In the genomic region with DNA sequence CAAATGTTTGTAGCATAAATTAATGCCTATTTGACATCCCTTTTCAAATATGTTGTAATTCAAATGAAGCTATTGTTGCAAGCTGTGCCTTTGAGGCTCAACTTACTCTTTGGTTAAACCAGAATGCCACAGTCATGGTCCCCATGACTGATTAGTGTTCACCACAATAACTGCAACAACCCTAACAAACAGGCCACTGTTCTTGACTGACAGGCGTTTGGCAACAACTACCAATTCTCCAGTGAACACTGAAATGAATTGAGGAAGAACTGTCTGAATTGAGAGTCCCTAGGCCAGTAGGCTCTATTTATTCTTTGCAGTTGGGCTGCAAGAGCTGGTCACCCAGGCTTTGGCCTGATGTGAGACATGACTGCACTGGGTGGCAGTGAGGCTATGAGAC, we compare ENCODE assay signal across 1 cellular context.
TF ChIP-seq lines count a peak whose summit lies in the region.

No MANE protein-coding gene starts in this region.

TF ChIP-seq in K562, 482 proteins besides CTCF, POLR2A, EP300 and RAD21 (continues in another document):
- TF ChIP-seq, protein P1, sequence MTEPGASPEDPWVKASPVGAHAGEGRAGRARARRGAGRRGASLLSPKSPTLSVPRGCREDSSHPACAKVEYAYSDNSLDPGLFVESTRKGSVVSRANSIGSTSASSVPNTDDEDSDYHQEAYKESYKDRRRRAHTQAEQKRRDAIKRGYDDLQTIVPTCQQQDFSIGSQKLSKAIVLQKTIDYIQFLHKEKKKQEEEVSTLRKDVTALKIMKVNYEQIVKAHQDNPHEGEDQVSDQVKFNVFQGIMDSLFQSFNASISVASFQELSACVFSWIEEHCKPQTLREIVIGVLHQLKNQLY (CRISPR knock-in tag; conservative IDR thresholded peaks at IDR 0.05): no peak
- TF ChIP-seq, protein P2, sequence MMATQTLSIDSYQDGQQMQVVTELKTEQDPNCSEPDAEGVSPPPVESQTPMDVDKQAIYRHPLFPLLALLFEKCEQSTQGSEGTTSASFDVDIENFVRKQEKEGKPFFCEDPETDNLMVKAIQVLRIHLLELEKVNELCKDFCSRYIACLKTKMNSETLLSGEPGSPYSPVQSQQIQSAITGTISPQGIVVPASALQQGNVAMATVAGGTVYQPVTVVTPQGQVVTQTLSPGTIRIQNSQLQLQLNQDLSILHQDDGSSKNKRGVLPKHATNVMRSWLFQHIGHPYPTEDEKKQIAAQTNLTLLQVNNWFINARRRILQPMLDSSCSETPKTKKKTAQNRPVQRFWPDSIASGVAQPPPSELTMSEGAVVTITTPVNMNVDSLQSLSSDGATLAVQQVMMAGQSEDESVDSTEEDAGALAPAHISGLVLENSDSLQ (IDR thresholded peaks at IDR 0.05): peak; percentile 96
- TF ChIP-seq NFE2 (IDR thresholded peaks at IDR 0.05; ENCODE audit: low read depth) (0 out of 2 replicates have a peak, but pooled peaks have one; percentile 30), MTA3 (IDR thresholded peaks at IDR 0.05; ENCODE audit: borderline replicate concordance) (no peak), FUS (optimal IDR thresholded peaks at IDR 0.05; ENCODE audit: low read depth, low read length) (no peak), TOE1 (IDR thresholded peaks at IDR 0.05; ENCODE audit: borderline replicate concordance) (no peak), TOE1 (CRISPR knock-in tag; IDR thresholded peaks at IDR 0.05; ENCODE audit: borderline replicate concordance, low read depth) (no peak), NR2C1 (IDR thresholded peaks at IDR 0.05) (no peak), NR2C1 (tag; IDR thresholded peaks at IDR 0.05) (no peak), ZFP36 (IDR thresholded peaks at IDR 0.05; ENCODE audit: low read depth, low read length, partially characterized antibody) (no peak), RBM15 (IDR thresholded peaks at IDR 0.05; ENCODE audit: insufficient read depth, low read length) (no peak), ZNF696 (CRISPR knock-in tag; conservative IDR thresholded peaks at IDR 0.05) (no peak), NFATC3 (IDR thresholded peaks at IDR 0.05) (no peak), MYBL2 (IDR thresholded peaks at IDR 0.05; ENCODE audit: low read depth) (no peak), MYBL2 (CRISPR knock-in tag; IDR thresholded peaks at IDR 0.05; ENCODE audit: borderline replicate concordance) (no peak), SMC3 (conservative IDR thresholded peaks at IDR 0.05; ENCODE audit: insufficient read depth, low read depth, low read length) (no peak), CEBPB (tag; IDR thresholded peaks at IDR 0.05) (peak; percentile 71), NCOA1 (IDR thresholded peaks at IDR 0.05; ENCODE audit: low read depth) (no peak), MEF2A (IDR thresholded peaks at IDR 0.05; ENCODE audit: control insufficient read depth, low read depth, low read length) (no peak), MEIS2 (IDR thresholded peaks at IDR 0.05; ENCODE audit: partially characterized antibody) (peak; percentile 77), ZNF766 (CRISPR knock-in tag; conservative IDR thresholded peaks at IDR 0.05) (no peak), CBX8 (IDR thresholded peaks at IDR 0.05; ENCODE audit: borderline replicate concordance, extremely low read depth, low read depth, low read length, poor library complexity, severe bottlenecking) (no peak), HDAC3 (IDR thresholded peaks at IDR 0.05; ENCODE audit: borderline replicate concordance, partially characterized antibody) (no peak), EHMT2 (IDR thresholded peaks at IDR 0.05) (0 out of 2 replicates have a peak, but pooled peaks have one; percentile 9)
- TF ChIP-seq, protein P3, sequence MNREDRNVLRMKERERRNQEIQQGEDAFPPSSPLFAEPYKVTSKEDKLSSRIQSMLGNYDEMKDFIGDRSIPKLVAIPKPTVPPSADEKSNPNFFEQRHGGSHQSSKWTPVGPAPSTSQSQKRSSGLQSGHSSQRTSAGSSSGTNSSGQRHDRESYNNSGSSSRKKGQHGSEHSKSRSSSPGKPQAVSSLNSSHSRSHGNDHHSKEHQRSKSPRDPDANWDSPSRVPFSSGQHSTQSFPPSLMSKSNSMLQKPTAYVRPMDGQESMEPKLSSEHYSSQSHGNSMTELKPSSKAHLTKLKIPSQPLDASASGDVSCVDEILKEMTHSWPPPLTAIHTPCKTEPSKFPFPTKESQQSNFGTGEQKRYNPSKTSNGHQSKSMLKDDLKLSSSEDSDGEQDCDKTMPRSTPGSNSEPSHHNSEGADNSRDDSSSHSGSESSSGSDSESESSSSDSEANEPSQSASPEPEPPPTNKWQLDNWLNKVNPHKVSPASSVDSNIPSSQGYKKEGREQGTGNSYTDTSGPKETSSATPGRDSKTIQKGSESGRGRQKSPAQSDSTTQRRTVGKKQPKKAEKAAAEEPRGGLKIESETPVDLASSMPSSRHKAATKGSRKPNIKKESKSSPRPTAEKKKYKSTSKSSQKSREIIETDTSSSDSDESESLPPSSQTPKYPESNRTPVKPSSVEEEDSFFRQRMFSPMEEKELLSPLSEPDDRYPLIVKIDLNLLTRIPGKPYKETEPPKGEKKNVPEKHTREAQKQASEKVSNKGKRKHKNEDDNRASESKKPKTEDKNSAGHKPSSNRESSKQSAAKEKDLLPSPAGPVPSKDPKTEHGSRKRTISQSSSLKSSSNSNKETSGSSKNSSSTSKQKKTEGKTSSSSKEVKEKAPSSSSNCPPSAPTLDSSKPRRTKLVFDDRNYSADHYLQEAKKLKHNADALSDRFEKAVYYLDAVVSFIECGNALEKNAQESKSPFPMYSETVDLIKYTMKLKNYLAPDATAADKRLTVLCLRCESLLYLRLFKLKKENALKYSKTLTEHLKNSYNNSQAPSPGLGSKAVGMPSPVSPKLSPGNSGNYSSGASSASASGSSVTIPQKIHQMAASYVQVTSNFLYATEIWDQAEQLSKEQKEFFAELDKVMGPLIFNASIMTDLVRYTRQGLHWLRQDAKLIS (CRISPR knock-in tag; IDR thresholded peaks at IDR 0.05): no peak
- TF ChIP-seq, protein P4, sequence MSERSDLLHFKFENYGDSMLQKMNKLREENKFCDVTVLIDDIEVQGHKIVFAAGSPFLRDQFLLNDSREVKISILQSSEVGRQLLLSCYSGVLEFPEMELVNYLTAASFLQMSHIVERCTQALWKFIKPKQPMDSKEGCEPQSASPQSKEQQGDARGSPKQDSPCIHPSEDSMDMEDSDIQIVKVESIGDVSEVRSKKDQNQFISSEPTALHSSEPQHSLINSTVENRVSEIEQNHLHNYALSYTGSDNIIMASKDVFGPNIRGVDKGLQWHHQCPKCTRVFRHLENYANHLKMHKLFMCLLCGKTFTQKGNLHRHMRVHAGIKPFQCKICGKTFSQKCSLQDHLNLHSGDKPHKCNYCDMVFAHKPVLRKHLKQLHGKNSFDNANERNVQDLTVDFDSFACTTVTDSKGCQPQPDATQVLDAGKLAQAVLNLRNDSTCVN (CRISPR knock-in tag; IDR thresholded peaks at IDR 0.05): no peak
- TF ChIP-seq, protein P5, sequence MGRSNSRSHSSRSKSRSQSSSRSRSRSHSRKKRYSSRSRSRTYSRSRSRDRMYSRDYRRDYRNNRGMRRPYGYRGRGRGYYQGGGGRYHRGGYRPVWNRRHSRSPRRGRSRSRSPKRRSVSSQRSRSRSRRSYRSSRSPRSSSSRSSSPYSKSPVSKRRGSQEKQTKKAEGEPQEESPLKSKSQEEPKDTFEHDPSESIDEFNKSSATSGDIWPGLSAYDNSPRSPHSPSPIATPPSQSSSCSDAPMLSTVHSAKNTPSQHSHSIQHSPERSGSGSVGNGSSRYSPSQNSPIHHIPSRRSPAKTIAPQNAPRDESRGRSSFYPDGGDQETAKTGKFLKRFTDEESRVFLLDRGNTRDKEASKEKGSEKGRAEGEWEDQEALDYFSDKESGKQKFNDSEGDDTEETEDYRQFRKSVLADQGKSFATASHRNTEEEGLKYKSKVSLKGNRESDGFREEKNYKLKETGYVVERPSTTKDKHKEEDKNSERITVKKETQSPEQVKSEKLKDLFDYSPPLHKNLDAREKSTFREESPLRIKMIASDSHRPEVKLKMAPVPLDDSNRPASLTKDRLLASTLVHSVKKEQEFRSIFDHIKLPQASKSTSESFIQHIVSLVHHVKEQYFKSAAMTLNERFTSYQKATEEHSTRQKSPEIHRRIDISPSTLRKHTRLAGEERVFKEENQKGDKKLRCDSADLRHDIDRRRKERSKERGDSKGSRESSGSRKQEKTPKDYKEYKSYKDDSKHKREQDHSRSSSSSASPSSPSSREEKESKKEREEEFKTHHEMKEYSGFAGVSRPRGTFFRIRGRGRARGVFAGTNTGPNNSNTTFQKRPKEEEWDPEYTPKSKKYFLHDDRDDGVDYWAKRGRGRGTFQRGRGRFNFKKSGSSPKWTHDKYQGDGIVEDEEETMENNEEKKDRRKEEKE (IDR thresholded peaks at IDR 0.05; ENCODE audit: borderline replicate concordance in 1 of 2, control insufficient read depth in 1 of 2, low read depth in 2 of 2, low read length in 1 of 2): no peak
- TF ChIP-seq, protein P6, sequence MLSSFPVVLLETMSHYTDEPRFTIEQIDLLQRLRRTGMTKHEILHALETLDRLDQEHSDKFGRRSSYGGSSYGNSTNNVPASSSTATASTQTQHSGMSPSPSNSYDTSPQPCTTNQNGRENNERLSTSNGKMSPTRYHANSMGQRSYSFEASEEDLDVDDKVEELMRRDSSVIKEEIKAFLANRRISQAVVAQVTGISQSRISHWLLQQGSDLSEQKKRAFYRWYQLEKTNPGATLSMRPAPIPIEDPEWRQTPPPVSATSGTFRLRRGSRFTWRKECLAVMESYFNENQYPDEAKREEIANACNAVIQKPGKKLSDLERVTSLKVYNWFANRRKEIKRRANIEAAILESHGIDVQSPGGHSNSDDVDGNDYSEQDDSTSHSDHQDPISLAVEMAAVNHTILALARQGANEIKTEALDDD (IDR thresholded peaks at IDR 0.05): peak; percentile 62; the same call in 1 of the 2 replicates
- TF ChIP-seq, protein P7, sequence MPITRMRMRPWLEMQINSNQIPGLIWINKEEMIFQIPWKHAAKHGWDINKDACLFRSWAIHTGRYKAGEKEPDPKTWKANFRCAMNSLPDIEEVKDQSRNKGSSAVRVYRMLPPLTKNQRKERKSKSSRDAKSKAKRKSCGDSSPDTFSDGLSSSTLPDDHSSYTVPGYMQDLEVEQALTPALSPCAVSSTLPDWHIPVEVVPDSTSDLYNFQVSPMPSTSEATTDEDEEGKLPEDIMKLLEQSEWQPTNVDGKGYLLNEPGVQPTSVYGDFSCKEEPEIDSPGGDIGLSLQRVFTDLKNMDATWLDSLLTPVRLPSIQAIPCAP (CRISPR knock-in tag; IDR thresholded peaks at IDR 0.05; ENCODE audit: borderline replicate concordance): no peak
- TF ChIP-seq, protein P8, sequence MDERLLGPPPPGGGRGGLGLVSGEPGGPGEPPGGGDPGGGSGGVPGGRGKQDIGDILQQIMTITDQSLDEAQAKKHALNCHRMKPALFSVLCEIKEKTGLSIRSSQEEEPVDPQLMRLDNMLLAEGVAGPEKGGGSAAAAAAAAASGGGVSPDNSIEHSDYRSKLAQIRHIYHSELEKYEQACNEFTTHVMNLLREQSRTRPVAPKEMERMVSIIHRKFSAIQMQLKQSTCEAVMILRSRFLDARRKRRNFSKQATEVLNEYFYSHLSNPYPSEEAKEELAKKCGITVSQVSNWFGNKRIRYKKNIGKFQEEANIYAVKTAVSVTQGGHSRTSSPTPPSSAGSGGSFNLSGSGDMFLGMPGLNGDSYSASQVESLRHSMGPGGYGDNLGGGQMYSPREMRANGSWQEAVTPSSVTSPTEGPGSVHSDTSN (CRISPR knock-in tag; IDR thresholded peaks at IDR 0.05; ENCODE audit: low read depth): peak; percentile 74
- TF ChIP-seq, protein P8 (tag; conservative IDR thresholded peaks at IDR 0.05; ENCODE audit: low read depth): peak; percentile 79
- TF ChIP-seq, protein P9, sequence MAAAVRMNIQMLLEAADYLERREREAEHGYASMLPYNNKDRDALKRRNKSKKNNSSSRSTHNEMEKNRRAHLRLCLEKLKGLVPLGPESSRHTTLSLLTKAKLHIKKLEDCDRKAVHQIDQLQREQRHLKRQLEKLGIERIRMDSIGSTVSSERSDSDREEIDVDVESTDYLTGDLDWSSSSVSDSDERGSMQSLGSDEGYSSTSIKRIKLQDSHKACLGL (CRISPR knock-in tag; IDR thresholded peaks at IDR 0.05; ENCODE audit: borderline replicate concordance, poor library complexity, severe bottlenecking): no peak
- TF ChIP-seq, protein P10, sequence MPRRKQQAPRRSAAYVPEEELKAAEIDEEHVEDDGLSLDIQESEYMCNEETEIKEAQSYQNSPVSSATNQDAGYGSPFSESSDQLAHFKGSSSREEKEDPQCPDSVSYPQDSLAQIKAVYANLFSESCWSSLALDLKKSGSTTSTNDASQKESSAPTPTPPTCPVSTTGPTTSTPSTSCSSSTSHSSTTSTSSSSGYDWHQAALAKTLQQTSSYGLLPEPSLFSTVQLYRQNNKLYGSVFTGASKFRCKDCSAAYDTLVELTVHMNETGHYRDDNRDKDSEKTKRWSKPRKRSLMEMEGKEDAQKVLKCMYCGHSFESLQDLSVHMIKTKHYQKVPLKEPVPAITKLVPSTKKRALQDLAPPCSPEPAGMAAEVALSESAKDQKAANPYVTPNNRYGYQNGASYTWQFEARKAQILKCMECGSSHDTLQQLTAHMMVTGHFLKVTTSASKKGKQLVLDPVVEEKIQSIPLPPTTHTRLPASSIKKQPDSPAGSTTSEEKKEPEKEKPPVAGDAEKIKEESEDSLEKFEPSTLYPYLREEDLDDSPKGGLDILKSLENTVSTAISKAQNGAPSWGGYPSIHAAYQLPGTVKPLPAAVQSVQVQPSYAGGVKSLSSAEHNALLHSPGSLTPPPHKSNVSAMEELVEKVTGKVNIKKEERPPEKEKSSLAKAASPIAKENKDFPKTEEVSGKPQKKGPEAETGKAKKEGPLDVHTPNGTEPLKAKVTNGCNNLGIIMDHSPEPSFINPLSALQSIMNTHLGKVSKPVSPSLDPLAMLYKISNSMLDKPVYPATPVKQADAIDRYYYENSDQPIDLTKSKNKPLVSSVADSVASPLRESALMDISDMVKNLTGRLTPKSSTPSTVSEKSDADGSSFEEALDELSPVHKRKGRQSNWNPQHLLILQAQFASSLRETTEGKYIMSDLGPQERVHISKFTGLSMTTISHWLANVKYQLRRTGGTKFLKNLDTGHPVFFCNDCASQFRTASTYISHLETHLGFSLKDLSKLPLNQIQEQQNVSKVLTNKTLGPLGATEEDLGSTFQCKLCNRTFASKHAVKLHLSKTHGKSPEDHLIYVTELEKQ (CRISPR knock-in tag; IDR thresholded peaks at IDR 0.05): no peak
- TF ChIP-seq, protein P11, sequence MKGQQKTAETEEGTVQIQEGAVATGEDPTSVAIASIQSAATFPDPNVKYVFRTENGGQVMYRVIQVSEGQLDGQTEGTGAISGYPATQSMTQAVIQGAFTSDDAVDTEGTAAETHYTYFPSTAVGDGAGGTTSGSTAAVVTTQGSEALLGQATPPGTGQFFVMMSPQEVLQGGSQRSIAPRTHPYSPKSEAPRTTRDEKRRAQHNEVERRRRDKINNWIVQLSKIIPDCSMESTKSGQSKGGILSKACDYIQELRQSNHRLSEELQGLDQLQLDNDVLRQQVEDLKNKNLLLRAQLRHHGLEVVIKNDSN (CRISPR knock-in tag; IDR thresholded peaks at IDR 0.05): no peak
